Comparison of ENCODE assay signal across 21 cellular contexts in the genomic region with DNA sequence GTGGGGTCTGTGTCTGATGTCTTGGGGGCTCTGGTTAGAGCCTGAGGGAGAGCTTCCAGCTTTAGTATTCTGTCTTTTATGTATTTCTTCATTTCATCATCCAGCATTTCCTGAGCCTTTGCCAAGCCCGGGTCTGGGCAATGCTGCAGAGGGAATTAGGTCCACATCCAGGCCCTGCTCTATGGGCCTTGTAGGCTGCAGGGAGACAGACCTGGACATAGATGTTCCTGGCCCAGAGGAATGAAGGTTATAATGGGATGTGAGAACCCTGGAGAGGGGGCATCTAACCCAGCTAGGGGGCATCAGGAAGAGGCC. TPM values are rescaled to one million over a fixed set of nuclear protein-coding genes. Genes with fewer than 3 reads are reported as not detected.
"Had no signal": no experiment of that assay in that cellular context is flagged by ENCODE, and none has a peak within 500 bp of the region (broad histone marks: within the 10 kb centered on the region; RNA-seq: fewer than 3 reads in every experiment).

No MANE protein-coding gene starts in this region.

- H3K4me3 ChIP-seq: adrenal gland, sigmoid colon had no signal

- H3K4me3 Mint-ChIP-seq: activated B cell treated with CpG ODN at 0.5 μM for 24 hours; activated naive CD4-positive, alpha-beta T cell treated with anti-CD3 and anti-CD28 coated beads, Interleukin-2, amount 10 ng/mL, durations not matched to agents 7 days and 5 days; naive B cell; T-helper 1 cell treated with Interleukin-12 subunit alpha and Interleukin-12 subunit beta and Interleukin-4 antibody, amounts not matched to agents 30 μg/mL and 1 μg/mL, for 36 hours had no signal

- H3K9me3 Mint-ChIP-seq: activated B cell treated with CpG ODN at 0.5 μM for 24 hours; activated naive CD4-positive, alpha-beta T cell treated with anti-CD3 and anti-CD28 coated beads, Interleukin-2, amount 10 ng/mL, durations not matched to agents 7 days and 5 days; activated T-helper 2 cell treated with anti-CD3 and anti-CD28 coated beads, Interferon-gamma antibody, Interleukin-2, Interleukin-4, amounts not matched to agents 10 μg/mL and 5 μg/mL and 100 μg/mL, durations not matched to agents 14 hours and 24 hours and 36 hours; naive B cell; T-helper 1 cell treated with Interleukin-12 subunit alpha and Interleukin-12 subunit beta and Interleukin-4 antibody, amounts not matched to agents 30 μg/mL and 1 μg/mL, for 36 hours had no signal

- ATAC-seq: left colon had no signal

- H3K27ac ChIP-seq: adrenal gland, epithelial cell of prostate had no signal

- H3K27me3 ChIP-seq: adrenal gland, sigmoid colon had no signal

- H3K36me3 Mint-ChIP-seq: activated naive CD4-positive, alpha-beta T cell treated with anti-CD3 and anti-CD28 coated beads, Interleukin-2, amount 10 ng/mL, durations not matched to agents 7 days and 5 days; naive B cell had no signal

- H3K27ac Mint-ChIP-seq: activated B cell treated with CpG ODN at 0.5 μM for 24 hours; activated T-helper 2 cell treated with anti-CD3 and anti-CD28 coated beads, Interferon-gamma antibody, Interleukin-2, Interleukin-4, amounts not matched to agents 10 μg/mL and 5 μg/mL and 100 μg/mL, durations not matched to agents 14 hours and 24 hours and 36 hours; T-helper 1 cell treated with Interleukin-12 subunit alpha and Interleukin-12 subunit beta and Interleukin-4 antibody, amounts not matched to agents 30 μg/mL and 1 μg/mL, for 36 hours had no signal

- DNase-seq: activated B cell treated with CpG ODN at 0.5 μM for 24 hours; activated CD4-positive, alpha-beta T cell treated with anti-CD3 and anti-CD28 coated beads, Interleukin-2, amount 50 U/mL, for 1 hour; activated naive CD4-positive, alpha-beta T cell treated with anti-CD3 and anti-CD28 coated beads, Interleukin-2, amount 10 ng/mL, durations not matched to agents 7 days and 5 days; activated T-cell treated with anti-CD3 and anti-CD28 coated beads for 4 hours; central memory CD4-positive, alpha-beta T cell; cortex of kidney; effector memory CD4-positive, alpha-beta T cell; left colon; naive B cell; sigmoid colon; stimulated activated CD4-positive, alpha-beta T cell treated with anti-CD3 and anti-CD28 coated beads, Interleukin-2, amount 100 ng/mL, for 24 hours; stimulated activated naive CD4-positive, alpha-beta T cell treated with Interleukin-2 at 50 U/mL for 16 hours had no signal

- H3K27me3 Mint-ChIP-seq: activated B cell treated with CpG ODN at 0.5 μM for 24 hours, naive B cell had no signal

- H3K9me3 ChIP-seq: adrenal gland, sigmoid colon had no signal

RNA-seq across cellular contexts. Expression of a gene that starts 17.4 kb away (rescaled TPM):
- total RNA-seq: activated B cell treated with CpG ODN at 0.5 μM for 24 hours, lung microvascular endothelial cell, pulmonary artery endothelial cell had no signal

RNA-seq across cellular contexts. Expression of a gene that starts 28.5 kb away (rescaled TPM):
- total RNA-seq: sigmoid colon had no signal

RNA-seq across cellular contexts. Expression of a gene that starts 59.6 kb away (rescaled TPM):
- total RNA-seq: activated CD8-positive, alpha-beta memory T cell treated with anti-CD3 and anti-CD28 coated beads for 36 hours; activated T-helper 2 cell treated with anti-CD3 and anti-CD28 coated beads, Interferon-gamma antibody, Interleukin-2, Interleukin-4, amounts not matched to agents 10 μg/mL and 5 μg/mL and 100 μg/mL, durations not matched to agents 14 hours and 24 hours and 36 hours; lung microvascular endothelial cell; osteocyte; pulmonary artery endothelial cell; sigmoid colon; temporal lobe had no signal
